Comparison of ENCODE assay signal across 14 cellular contexts in genomic region chr20:33790571-33790970, GRCh38. TPM values are rescaled to one million over a fixed set of nuclear protein-coding genes. Genes with fewer than 3 reads are reported as not detected.
DNase-seq lines count a peak whose midpoint lies in the region; ATAC-seq and TF ChIP-seq lines count a peak whose summit lies in the region.
"Had no signal": no experiment of that assay in that cellular context is flagged by ENCODE, and none has a peak within 500 bp of the region (broad histone marks: within the 10 kb centered on the region; RNA-seq: fewer than 3 reads in every experiment).

No MANE protein-coding gene starts in this region.

- H3T11ph ChIP-seq in H9 (ENCODE audit: low read length), result no peak overlapping the region

- no peak overlapping the region for H2BK5ac ChIP-seq in H9 (ENCODE audit: insufficient read length, low read length)

- H4K5ac ChIP-seq in H9 (ENCODE audit: insufficient read length, low read depth, low read length), result no peak overlapping the region

- WGBS in H9 (ENCODE audit: extremely low coverage, insufficient read length, low lambda C conversion rate), result no CpG with 5 or more reads among the region's 11 CpGs
- 70% methylated on average over 11 of the region's 11 CpGs for WGBS in esophagus, 2 donors
- WGBS in psoas muscle, 3 donors, result 82 to 87% (median 87%) methylated on average over 11 of the region's 11 CpGs
- 91% methylated on average over 11 of the region's 11 CpGs for WGBS in right cardiac atrium

- no peak overlapping the region for H4K8ac ChIP-seq in H9 (replicated peaks; ENCODE audit: insufficient read length, low read depth, low read length)

- H3K27me3 ChIP-seq in H9 (ENCODE audit: insufficient read depth, low read length), result no peaks in the 10 kb centered on the region
- no peaks in the 10 kb centered on the region for H3K27me3 ChIP-seq in esophagus (ENCODE audit: control insufficient read depth in 1 of 2, insufficient read depth in 2 of 2, low read length in 2 of 2)
- H3K27me3 ChIP-seq in psoas muscle (ENCODE audit: insufficient read depth in 3 of 3, low read length in 2 of 3), result no peaks in the 10 kb centered on the region
- no peaks in the 10 kb centered on the region for H3K27me3 ChIP-seq in right cardiac atrium (ENCODE audit: control insufficient read depth, insufficient read depth)

- H3K4me1 Mint-ChIP-seq in H9, result peaks cover 2 to 3% of the 10 kb centered on the region in 2 experiments; a peak in 1 of 4 replicates

- H3K4me3 Mint-ChIP-seq in H9, result no peak overlapping the region

- H3K36me3 ChIP-seq in esophagus (ENCODE audit: control insufficient read depth in 2 of 2, insufficient read depth in 2 of 2, low read length in 1 of 2) (peaks cover 0 to 6% of the 10 kb centered on the region in 2 donors), psoas muscle (ENCODE audit: insufficient read depth in 1 of 2, low read depth in 1 of 2) (peaks cover 0 to 14% of the 10 kb centered on the region in 2 donors)

- H3K4me2 ChIP-seq in H9 (ENCODE audit: insufficient read depth, insufficient read length, low read length), result no peak overlapping the region

- H3K4me3 ChIP-seq in esophagus (ENCODE audit: low read depth in 1 of 2, low read length in 2 of 2), result no peak overlapping the region
- no peak overlapping the region for H3K4me3 ChIP-seq in psoas muscle
- no peak overlapping the region for H3K4me3 ChIP-seq in right cardiac atrium (ENCODE audit: low read length)

- H3K27ac ChIP-seq in H9 (ENCODE audit: insufficient read length, low read depth, low read length) (no peak overlapping the region), esophagus (ENCODE audit: low read depth in 2 of 2, low read length in 1 of 2) (peak overlapping the region; percentile 94), psoas muscle (no peak overlapping the region), right cardiac atrium (ENCODE audit: low read length) (no peak overlapping the region)

- H3K9ac ChIP-seq in H9 (ENCODE audit: extremely low read depth, insufficient read length, low read length), result no peak overlapping the region
- H3K9ac ChIP-seq: parathyroid adenoma had no signal

- ATAC-seq in psoas muscle (peak in 3 of 4 donors; percentile 25 to 60 (median 39)), left lobe of liver (no peak), HG03571 (IDR thresholded peaks at IDR 0.05; ENCODE audit: unreplicated experiment) (no peak), right cardiac atrium (no peak)

- H2BK12ac ChIP-seq in H9 (ENCODE audit: insufficient read length, low read depth, low read length), result no peak overlapping the region

- H3K23me2 ChIP-seq in H9 (ENCODE audit: insufficient read length, low read depth, low read length, poor library complexity, severe bottlenecking), result no peaks in the 10 kb centered on the region

- no peak overlapping the region for H3K23ac ChIP-seq in H9 (ENCODE audit: insufficient read length, low read depth, low read length)

- H3K4me1 ChIP-seq in H9 (ENCODE audit: insufficient read depth, low read length) (no peaks in the 10 kb centered on the region), esophagus (ENCODE audit: control insufficient read depth in 2 of 2, insufficient read depth in 2 of 2, low read length in 1 of 2) (peaks cover 0 to 19% of the 10 kb centered on the region in 2 donors), psoas muscle (peaks cover 19% of the 10 kb centered on the region), right cardiac atrium (ENCODE audit: control insufficient read depth, insufficient read depth, low read length) (peaks cover 9% of the 10 kb centered on the region)
- H3K4me1 ChIP-seq: parathyroid adenoma had no signal

- H4K20me1 ChIP-seq in H9 (ENCODE audit: control insufficient read depth, insufficient read depth, insufficient read length), result no peaks in the 10 kb centered on the region

- no peaks in the 10 kb centered on the region for H3K9me3 Mint-ChIP-seq in H9

- H3K27me3 Mint-ChIP-seq in H9 (ENCODE audit: low read depth), result no peaks in the 10 kb centered on the region

- H3K9me3 ChIP-seq in H9 (ENCODE audit: control insufficient read depth, low read depth, low read length) (no peaks in the 10 kb centered on the region), esophagus (ENCODE audit: control insufficient read depth in 2 of 2, insufficient read depth in 1 of 2, low read depth in 1 of 2, low read length in 1 of 2) (no peaks in the 10 kb centered on the region), psoas muscle (no peaks in the 10 kb centered on the region), right cardiac atrium (ENCODE audit: control insufficient read depth, low read length) (no peaks in the 10 kb centered on the region)

- no peak overlapping the region for H3K14ac ChIP-seq in H9 (ENCODE audit: insufficient read depth, low read length)

- H3K79me2 ChIP-seq in H9 (ENCODE audit: insufficient read depth, low read length), result no peaks in the 10 kb centered on the region
- H3K79me2 ChIP-seq: parathyroid adenoma had no signal

- H3K36me3 Mint-ChIP-seq in H9 (ENCODE audit: insufficient read depth in 1 of 3, low read depth in 3 of 3), result peaks cover 0 to 7% (median 0%) of the 10 kb centered on the region in 3 experiments; a peak in 1 of 7 replicates

- DNase-seq in H9 (no peak), NCI-H2196 (lab: John Stamatoyannopoulos, UW; ENCODE audit: unreplicated experiment) (peak; percentile 90), psoas muscle (peak in 1 of 2 donors; percentile 46), left lobe of liver (ENCODE audit: low spot score) (no peak), D341Med (ENCODE audit: low spot score) (no peak), right cardiac atrium (no peak)
- DNase-seq: C1 segment of cervical spinal cord; effector CD4-positive, alpha-beta T cell; NCI-H446; SHP77; stimulated activated naive CD4-positive, alpha-beta T cell had no signal

- no peak overlapping the region for H2AK5ac ChIP-seq in H9 (ENCODE audit: insufficient read length, low read length)

- no peaks in the 10 kb centered on the region for H3K79me1 ChIP-seq in H9 (ENCODE audit: insufficient read depth, low read depth, low read length, poor library complexity, severe bottlenecking)

- no peak overlapping the region for H3K18ac ChIP-seq in H9 (ENCODE audit: insufficient read length, low read depth, low read length)

- no peak overlapping the region for H2BK120ac ChIP-seq in H9 (ENCODE audit: low read depth, low read length, poor library complexity, severe bottlenecking)

- intact Hi-C loops in psoas muscle (cut with DNase I) (loop anchor here in 1 of 2 donors (10.0 kb wide), 1 partner anchor 334 kb away; no protein-coding TSS in a partner anchor), right cardiac atrium (cut with DNase I) (loop anchor here in 2 of 4 donors (5.0 to 10.0 kb wide), 2 partner anchors 202 to 274 kb away; partner anchors contain the start of gene RALY (in 1 of the 2))

- H2BK20ac ChIP-seq in H9 (ENCODE audit: low read depth, low read length, poor library complexity, severe bottlenecking), result no peak overlapping the region

- no peak overlapping the region for H3K56ac ChIP-seq in H9 (ENCODE audit: insufficient read length, low read depth, low read length)

- H2AFZ ChIP-seq in H9 (ENCODE audit: low read length), result no peak overlapping the region
- H2AFZ ChIP-seq: parathyroid adenoma had no signal

- H3K4ac ChIP-seq in H9 (ENCODE audit: low read depth, low read length), result no peak overlapping the region

- H3K27ac Mint-ChIP-seq in H9, result peak overlapping the region; percentile 1 to 92 (median 37); a peak in 5 of 7 replicates

- H2BK15ac ChIP-seq in H9 (ENCODE audit: low read depth, low read length), result no peak overlapping the region

- H4K91ac ChIP-seq in H9 (ENCODE audit: insufficient read length, low read depth, low read length), result no peak overlapping the region

- TF ChIP-seq CTCF in H9 (conservative IDR thresholded peaks at IDR 0.05) (no peak), psoas muscle (IDR thresholded peaks at IDR 0.05) (no peak)

RNA-seq across cellular contexts. Expression of gene CHMP4B, which starts 20.6 kb away (rescaled TPM):
- total RNA-seq in H9 (2021) (94.9 and 97.9 TPM in 2 replicates), psoas muscle (100 to 1,000 TPM in 3 of 4 donors, 10 to 100 TPM in 1; 72.5 to 151 (median 119) TPM), left lobe of liver (24.4 TPM), right cardiac atrium (100 to 1,000 TPM in 1 of 4 donors, 10 to 100 TPM in 3; 88.3 to 117 (median 90.2) TPM)
- polyA plus RNA-seq in esophagus (100 to 1,000 TPM; 116 to 136 TPM), psoas muscle (100 to 1,000 TPM; 165 to 267 (median 226) TPM), right cardiac atrium (126 TPM)

RNA-seq across cellular contexts. Expression of gene ZNF341, which starts 58.8 kb away (rescaled TPM):
- total RNA-seq in H9 (2021), result 5.2 and 6.0 TPM in 2 replicates
- 1 to 10 TPM; 2.6 to 4.5 TPM for polyA plus RNA-seq in esophagus
- total RNA-seq in psoas muscle, result 1 to 10 TPM; 1.3 to 2.4 (median 1.5) TPM
- 1 to 10 TPM; 1.5 to 3.0 (median 2.5) TPM for polyA plus RNA-seq in psoas muscle
- total RNA-seq in left lobe of liver, result 1.5 TPM
- total RNA-seq in right cardiac atrium, result 1 to 10 TPM; 1.5 to 2.2 (median 1.8) TPM
- polyA plus RNA-seq in right cardiac atrium, result 2.0 TPM

Comparison
In these comparisons a context has a peak if more than half of its experiments do, and no peak if none do; other contexts are left out.
1. H3K27ac ChIP-seq: peak in esophagus (2 of 2); none in H9 (single experiment), psoas muscle (single experiment) and right cardiac atrium (single experiment).
2. ATAC-seq: peak in psoas muscle (3 of 4); none in left lobe of liver (single experiment), HG03571 (single experiment) and right cardiac atrium (0 of 2).